16 cellular contexts compared by ENCODE assay signal in the genomic region with DNA sequence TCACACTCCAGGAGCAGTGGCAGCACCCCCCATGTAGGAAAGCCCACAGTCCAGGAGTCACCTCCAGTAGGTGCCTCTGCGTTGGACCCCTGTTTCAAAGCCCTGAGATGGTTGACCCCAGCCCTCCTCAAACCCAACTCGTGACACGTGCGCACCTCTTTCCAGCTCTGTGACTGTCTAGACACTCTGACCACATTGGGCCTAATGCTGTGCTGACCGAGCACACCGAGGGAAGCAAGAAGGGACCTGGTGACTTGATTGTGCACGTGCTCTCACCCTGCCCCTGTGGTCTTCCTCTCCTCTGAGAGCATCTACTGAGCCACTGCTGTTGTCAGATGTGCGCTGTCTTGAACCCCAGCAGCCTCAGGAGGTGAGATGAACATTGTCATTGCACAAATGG. TPM values are rescaled to one million over a fixed set of nuclear protein-coding genes. Genes with fewer than 3 reads are reported as not detected.
A peak's percentile ranks its signal among the peaks of the same experiment; 100 is the strongest.
DNase-seq lines count a peak whose midpoint lies in the region; ATAC-seq and TF ChIP-seq lines count a peak whose summit lies in the region.
"Had no signal": no experiment of that assay in that cellular context is flagged by ENCODE, and none has a peak within 500 bp of the region (broad histone marks: within the 10 kb centered on the region; RNA-seq: fewer than 3 reads in every experiment).

No MANE protein-coding gene starts in this region.

- TF ChIP-seq CTCF in RWPE1 (conservative IDR thresholded peaks at IDR 0.05; ENCODE audit: low read depth) (no peak), esophagus muscularis mucosa (IDR thresholded peaks at IDR 0.05) (no peak), smooth muscle cell (IDR thresholded peaks at IDR 0.05; ENCODE audit: borderline replicate concordance, insufficient read depth, poor library complexity, severe bottlenecking) (no peak)

- no peaks in the 10 kb centered on the region for H3K36me3 ChIP-seq in esophagus muscularis mucosa
- no peaks in the 10 kb centered on the region for H3K36me3 ChIP-seq in smooth muscle cell (ENCODE audit: low read depth)
- H3K36me3 ChIP-seq: vagina had no signal

- H3K4me1 ChIP-seq in esophagus muscularis mucosa, result peaks cover 61 to 92% (median 69%) of the 10 kb centered on the region in 4 donors
- H3K4me1 ChIP-seq in smooth muscle cell (ENCODE audit: low read depth), result no peaks in the 10 kb centered on the region

- no peak for TF ChIP-seq EP300 in esophagus muscularis mucosa (IDR thresholded peaks at IDR 0.05)

- H3K27ac ChIP-seq in RWPE1 (peak overlapping the region; percentile 42), esophagus muscularis mucosa (replicated peaks in 1 of 4) (no peak overlapping the region), smooth muscle cell (ENCODE audit: low read depth) (no peak overlapping the region)
- H3K27ac ChIP-seq: vagina had no signal

- H3K27me3 ChIP-seq in esophagus muscularis mucosa, result no peaks in the 10 kb centered on the region
- H3K27me3 ChIP-seq in smooth muscle cell (ENCODE audit: low read depth), result no peaks in the 10 kb centered on the region
- H3K27me3 ChIP-seq: vagina had no signal

- H3K4me3 ChIP-seq in esophagus muscularis mucosa (no peak overlapping the region), smooth muscle cell (no peak overlapping the region)
- H3K4me3 ChIP-seq: vagina had no signal

- H2AFZ ChIP-seq in smooth muscle cell (ENCODE audit: low read depth), result no peak overlapping the region

- H3K4me1 Mint-ChIP-seq in stimulated activated naive CD8-positive, alpha-beta T cell treated with anti-CD3 and anti-CD28 coated beads, Interleukin-15, Interleukin-2, amounts not matched to agents 100 ng/mL and 50 ng/mL, for 24 hours (ENCODE audit: low read depth), result peaks cover 74% of the 10 kb centered on the region
- peaks cover 50% of the 10 kb centered on the region for H3K4me1 Mint-ChIP-seq in dendritic cell treated with granulocyte-macrophage colony-stimulating factor and Interleukin-4, amounts not matched to agents 40 ng/mL and 50 ng/mL, for 4 days (ENCODE audit: low read depth)

- peak overlapping the region; percentile 75 for H3K4me3 Mint-ChIP-seq in stimulated activated naive CD8-positive, alpha-beta T cell treated with anti-CD3 and anti-CD28 coated beads, Interleukin-15, Interleukin-2, amounts not matched to agents 100 ng/mL and 50 ng/mL, for 24 hours
- no peak overlapping the region for H3K4me3 Mint-ChIP-seq in dendritic cell treated with granulocyte-macrophage colony-stimulating factor and Interleukin-4, amounts not matched to agents 40 ng/mL and 50 ng/mL, for 4 days

- H3K9me3 Mint-ChIP-seq in stimulated activated naive CD8-positive, alpha-beta T cell treated with anti-CD3 and anti-CD28 coated beads, Interleukin-15, Interleukin-2, amounts not matched to agents 100 ng/mL and 50 ng/mL, for 24 hours, result no peaks in the 10 kb centered on the region
- H3K9me3 Mint-ChIP-seq in dendritic cell treated with granulocyte-macrophage colony-stimulating factor and Interleukin-4, amounts not matched to agents 40 ng/mL and 50 ng/mL, for 4 days, result no peaks in the 10 kb centered on the region

- H3K79me2 ChIP-seq in smooth muscle cell (ENCODE audit: low read depth), result peaks cover 100% of the 10 kb centered on the region

- H3K9me3 ChIP-seq in esophagus muscularis mucosa (no peaks in the 10 kb centered on the region), smooth muscle cell (replicated peaks; ENCODE audit: low read depth) (no peaks in the 10 kb centered on the region)
- H3K9me3 ChIP-seq: vagina had no signal

- H3F3A ChIP-seq in smooth muscle cell (ENCODE audit: low read depth), result no peaks in the 10 kb centered on the region

- H3K4me2 ChIP-seq in smooth muscle cell, result no peak overlapping the region

- CTCF ChIA-PET in RWPE1 (lab: Yijun Ruan, JAX), result interaction anchor here (0.7 kb wide), 1 partner anchor 7 kb away, joined by 3 read pairs; no protein-coding TSS in a partner anchor

- DNase-seq in stimulated activated naive CD8-positive, alpha-beta T cell treated with anti-CD3 and anti-CD28 coated beads, Interleukin-15, Interleukin-2, amounts not matched to agents 100 U/mL and 50 U/mL, for 24 hours, result no peak
- no peak for DNase-seq in RWPE1 (ENCODE audit: low spot score)
- DNase-seq in NCI-H2081 treated with DMSO at 0.1 percent for 48 hours (lab: John Stamatoyannopoulos, UW), result no peak
- DNase-seq in esophagus muscularis mucosa (ENCODE audit: extremely low spot score), result no peak
- DNase-seq in smooth muscle cell (lab: John Stamatoyannopoulos, UW; ENCODE audit: unreplicated experiment), result no peak
- DNase-seq: activated CD4-positive, CD25-positive, alpha-beta regulatory T cell; cerebellar nuclear complex; DMS53; head of caudate nucleus; KG1; NCI-H2171; NK-92 treated with Interleukin-12 subunit alpha and Interleukin-12 subunit beta, amount 100 ng/mL, for 24 hours had no signal

- no peak for ATAC-seq in stimulated activated naive CD8-positive, alpha-beta T cell treated with anti-CD3 and anti-CD28 coated beads, Interleukin-15, Interleukin-2, amounts not matched to agents 100 U/mL and 50 U/mL, for 24 hours
- ATAC-seq in HG03159 (IDR thresholded peaks at IDR 0.05; ENCODE audit: unreplicated experiment), result no peak

- TF ChIP-seq POLR2A in esophagus muscularis mucosa (IDR thresholded peaks at IDR 0.05; ENCODE audit: low read depth), result no peak

- peaks cover 5% of the 10 kb centered on the region for H3K36me3 Mint-ChIP-seq in stimulated activated naive CD8-positive, alpha-beta T cell treated with anti-CD3 and anti-CD28 coated beads, Interleukin-15, Interleukin-2, amounts not matched to agents 100 ng/mL and 50 ng/mL, for 24 hours (ENCODE audit: low read depth)
- H3K36me3 Mint-ChIP-seq in dendritic cell treated with granulocyte-macrophage colony-stimulating factor and Interleukin-4, amounts not matched to agents 40 ng/mL and 50 ng/mL, for 4 days (ENCODE audit: low read depth), result peaks cover 10% of the 10 kb centered on the region

- H3K27me3 Mint-ChIP-seq in stimulated activated naive CD8-positive, alpha-beta T cell treated with anti-CD3 and anti-CD28 coated beads, Interleukin-15, Interleukin-2, amounts not matched to agents 100 ng/mL and 50 ng/mL, for 24 hours, result no peaks in the 10 kb centered on the region
- H3K27me3 Mint-ChIP-seq in dendritic cell treated with granulocyte-macrophage colony-stimulating factor and Interleukin-4, amounts not matched to agents 40 ng/mL and 50 ng/mL, for 4 days, result no peaks in the 10 kb centered on the region

- POLR2A ChIA-PET in RWPE1 (lab: Yijun Ruan, JAX; ENCODE audit: low non-redundant PET), result no interaction called here

- 88% methylated on average over 8 of the region's 8 CpGs for WGBS in esophagus muscularis mucosa
- 100% methylated on average over 8 of the region's 8 CpGs for WGBS in smooth muscle cell (ENCODE audit: low lambda C conversion rate)

- intact Hi-C loops in dendritic cell treated with granulocyte-macrophage colony-stimulating factor and Interleukin-4, amounts not matched to agents 40 ng/mL and 50 ng/mL, for 4 days (cut with micrococcal nuclease), result no loop called here
- intact Hi-C loops in esophagus muscularis mucosa (cut with DNase I), result no loop called here

- H3K27ac Mint-ChIP-seq in stimulated activated naive CD8-positive, alpha-beta T cell treated with anti-CD3 and anti-CD28 coated beads, Interleukin-15, Interleukin-2, amounts not matched to agents 100 ng/mL and 50 ng/mL, for 24 hours, result peak overlapping the region; percentile 89
- peak overlapping the region; percentile 58 for H3K27ac Mint-ChIP-seq in dendritic cell treated with granulocyte-macrophage colony-stimulating factor and Interleukin-4, amounts not matched to agents 40 ng/mL and 50 ng/mL, for 4 days

- peaks cover 100% of the 10 kb centered on the region for H4K20me1 ChIP-seq in smooth muscle cell (ENCODE audit: low read depth)

- no peak overlapping the region for H3K9ac ChIP-seq in smooth muscle cell (ENCODE audit: low read depth)

RNA-seq across cellular contexts. Expression of a gene that starts 22.9 kb away (rescaled TPM):
- total RNA-seq in esophagus muscularis mucosa, result 10 to 100 TPM; 22.8 to 39.7 (median 34.0) TPM
- total RNA-seq in smooth muscle cell, result 35.3 TPM in 2 replicates
- polyA plus RNA-seq in smooth muscle cell, result 37.3 and 43.9 TPM in 2 replicates

RNA-seq across cellular contexts. Expression of a gene that starts 32.9 kb away (rescaled TPM):
- total RNA-seq in esophagus muscularis mucosa, result 10 to 100 TPM in 2 of 4 donors, 1 to 10 TPM in 2; 4.2 to 11.7 (median 8.8) TPM
- 6.3 and 13.6 TPM in 2 replicates for total RNA-seq in smooth muscle cell
- 9.6 and 11.7 TPM in 2 replicates for polyA plus RNA-seq in smooth muscle cell

RNA-seq across cellular contexts. Expression of a gene that starts 52.9 kb away (rescaled TPM):
- 10 to 100 TPM in 3 of 4 donors, 1 to 10 TPM in 1; 9.1 to 18.0 (median 12.9) TPM for total RNA-seq in esophagus muscularis mucosa
- 4.1 and 9.5 TPM in 2 replicates for total RNA-seq in smooth muscle cell
- polyA plus RNA-seq in smooth muscle cell, result 29.2 and 43.4 TPM in 2 replicates
